28 cellular contexts compared by ENCODE assay signal in the genomic region with DNA sequence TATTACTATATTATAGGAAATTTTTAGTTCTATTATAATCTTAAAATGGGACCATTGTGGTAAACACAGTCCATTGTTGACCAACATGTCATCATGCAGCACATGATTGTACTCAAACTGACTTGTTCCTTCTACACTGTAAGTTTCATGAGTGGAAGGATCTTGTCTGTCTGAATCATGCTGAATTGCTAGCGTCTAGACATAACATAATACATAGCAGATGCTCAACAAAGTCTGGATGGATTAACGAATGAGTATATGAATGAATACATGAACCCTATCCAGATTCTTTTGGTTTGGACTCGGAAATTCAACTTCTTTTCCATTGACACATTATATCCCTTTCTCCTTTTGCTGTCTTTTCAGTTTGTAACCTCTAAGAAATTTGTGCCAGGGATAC.
"Had no signal": no experiment of that assay in that cellular context is flagged by ENCODE, and none has a peak within 500 bp of the region (broad histone marks: within the 10 kb centered on the region; RNA-seq: fewer than 3 reads in every experiment).

No MANE protein-coding gene starts in this region.

- ATAC-seq: activated naive CD8-positive, alpha-beta T cell treated with anti-CD3 and anti-CD28 coated beads, Interleukin-2, amount 50 U/mL, for 24 hours; gastroesophageal sphincter; left ventricle myocardium superior; mucosa of descending colon; sciatic nerve; stimulated activated naive CD8-positive, alpha-beta T cell treated with anti-CD3 and anti-CD28 coated beads, Interleukin-15, amount 100 ng/mL, for 72 hours; WTC11 had no signal

- H3K4me2 ChIP-seq: hepatocyte had no signal

- H3K79me2 ChIP-seq: hepatocyte had no signal

- H3K36me3 ChIP-seq: esophagus squamous epithelium, gastroesophageal sphincter, prostate gland, upper lobe of left lung had no signal

- H3K27ac ChIP-seq: epithelial cell of prostate, esophagus squamous epithelium, gastroesophageal sphincter, hepatocyte, prostate gland, upper lobe of left lung had no signal

- H3K27me3 ChIP-seq: esophagus squamous epithelium, gastroesophageal sphincter, hepatocyte, upper lobe of left lung had no signal

- H3K4me3 ChIP-seq: esophagus squamous epithelium, gastroesophageal sphincter, hepatocyte, mucosa of descending colon, prostate gland, upper lobe of left lung had no signal

- FAIRE-seq: bronchial epithelial cell had no signal

- H2AFZ ChIP-seq: hepatocyte had no signal

- H3K9me3 ChIP-seq: esophagus squamous epithelium, gastroesophageal sphincter, mucosa of descending colon, prostate gland, upper lobe of left lung had no signal

- H3K4me1 ChIP-seq: esophagus squamous epithelium, gastroesophageal sphincter, prostate gland, upper lobe of left lung had no signal

- DNase-seq: activated CD4-positive, alpha-beta memory T cell treated with anti-CD3 and anti-CD28 coated beads, Interleukin-2, amount 10 ng/mL, durations not matched to agents 7 days and 5 days; activated CD4-positive, alpha-beta T cell treated with anti-CD3 and anti-CD28 coated beads for 1 hour; activated CD4-positive, alpha-beta T cell treated with anti-CD3 and anti-CD28 coated beads, Interleukin-2, amount 10 ng/mL, durations not matched to agents 7 days and 5 days; activated CD8-positive, alpha-beta memory T cell treated with anti-CD3 and anti-CD28 coated beads, Interleukin-2, amount 50 U/mL, for 48 hours; activated gamma-delta T cell; activated naive CD8-positive, alpha-beta T cell treated with anti-CD3 and anti-CD28 coated beads, Interleukin-2, amount 50 U/mL, for 24 hours; activated T-cell treated with anti-CD3 and anti-CD28 coated beads, Interleukin-2, amount 50 U/mL, for 24 hours; dermis blood vessel endothelial cell; effector CD8-positive, alpha-beta T cell; esophagus squamous epithelium; islet precursor cell; left ventricle myocardium superior; mucosa of descending colon; retina; small intestine; stimulated activated CD4-positive, alpha-beta T cell treated with anti-CD3 and anti-CD28 coated beads, Interleukin-1b, Interleukin-23, amount 100 ng/mL, for 48 hours; stimulated activated CD4-positive, alpha-beta T cell treated with anti-CD3 and anti-CD28 coated beads, Interleukin-4, amount 100 ng/mL, for 4 hours; stimulated activated CD8-positive, alpha-beta memory T cell treated with anti-CD3 and anti-CD28 coated beads, Interleukin-4, amount 100 ng/mL, for 48 hours; stimulated activated naive CD8-positive, alpha-beta T cell treated with anti-CD3 and anti-CD28 coated beads, Interleukin-15, amount 100 ng/mL, for 72 hours; substantia nigra; upper lobe of left lung had no signal
